In genomic region chr11:69053546-69054396, GRCh38 we compare ENCODE assay signal across 1 cellular context.
TF ChIP-seq lines count a peak whose summit lies in the region.

No MANE protein-coding gene starts in this region.

TF ChIP-seq in WTC11, 78 proteins besides CTCF, POLR2A, EP300 and RAD21:
- TF ChIP-seq PRDM15 (CRISPR knock-in tag; IDR thresholded peaks at IDR 0.05) = no peak
- no peak for TF ChIP-seq ZBTB21 (CRISPR knock-in tag; IDR thresholded peaks at IDR 0.05; ENCODE audit: borderline replicate concordance)
- TF ChIP-seq ZMAT4 (CRISPR knock-in tag; IDR thresholded peaks at IDR 0.05) = no peak
- no peak for TF ChIP-seq CBFB (CRISPR knock-in tag; IDR thresholded peaks at IDR 0.05; ENCODE audit: low read depth)
- TF ChIP-seq, protein P1, sequence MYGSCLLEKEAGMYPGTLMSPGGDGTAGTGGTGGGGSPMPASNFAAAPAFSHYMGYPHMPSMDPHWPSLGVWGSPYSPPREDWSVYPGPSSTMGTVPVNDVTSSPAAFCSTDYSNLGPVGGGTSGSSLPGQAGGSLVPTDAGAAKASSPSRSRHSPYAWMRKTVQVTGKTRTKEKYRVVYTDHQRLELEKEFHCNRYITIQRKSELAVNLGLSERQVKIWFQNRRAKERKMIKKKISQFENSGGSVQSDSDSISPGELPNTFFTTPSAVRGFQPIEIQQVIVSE (CRISPR knock-in tag; IDR thresholded peaks at IDR 0.05; ENCODE audit: borderline replicate concordance) = no peak
- no peak for TF ChIP-seq SMAD3 (CRISPR knock-in tag; IDR thresholded peaks at IDR 0.05; ENCODE audit: borderline replicate concordance)
- no peak for TF ChIP-seq TEAD1 (CRISPR knock-in tag; IDR thresholded peaks at IDR 0.05)
- no peak for TF ChIP-seq E2F4 (CRISPR knock-in tag; IDR thresholded peaks at IDR 0.05; ENCODE audit: borderline replicate concordance, low read depth)
- TF ChIP-seq ATF6 (CRISPR knock-in tag; IDR thresholded peaks at IDR 0.05) = no peak
- TF ChIP-seq TCF7 (CRISPR knock-in tag; IDR thresholded peaks at IDR 0.05; ENCODE audit: low read depth) = no peak
